Comparison of ENCODE assay signal across 14 cellular contexts in genomic region chr14:65203574-65203973, GRCh38.
DNase-seq lines count a peak whose midpoint lies in the region; ATAC-seq, FAIRE-seq and TF ChIP-seq lines count a peak whose summit lies in the region.
"Had no signal": no experiment of that assay in that cellular context is flagged by ENCODE, and none has a peak within 500 bp of the region (broad histone marks: within the 10 kb centered on the region; RNA-seq: fewer than 3 reads in every experiment).

No MANE protein-coding gene starts in this region.

- no peaks in the 10 kb centered on the region for H3K9me3 ChIP-seq in CD4-positive, CD25-positive, alpha-beta regulatory T cell (ENCODE audit: control insufficient read depth in 2 of 2, low read length in 2 of 2)
- no peaks in the 10 kb centered on the region for H3K9me3 ChIP-seq in neural progenitor cell (ENCODE audit: low read depth)
- H3K9me3 ChIP-seq: HAP-1 had no signal

- peaks cover 20 to 37% (median 33%) of the 10 kb centered on the region in 4 donors for H3K4me1 Mint-ChIP-seq in CD4-positive, CD25-positive, alpha-beta regulatory T cell
- H3K4me1 Mint-ChIP-seq in progenitor cell of endocrine pancreas (ENCODE audit: low read depth), result peaks cover 8% of the 10 kb centered on the region
- H3K4me1 Mint-ChIP-seq in neural progenitor cell, result peaks cover 14% of the 10 kb centered on the region

- ATAC-seq in CD4-positive, CD25-positive, alpha-beta regulatory T cell (ENCODE audit: low read depth in 2 of 2), result no peak
- ATAC-seq in HG03139 (IDR thresholded peaks at IDR 0.05; ENCODE audit: unreplicated experiment) (no peak), GM21381 (IDR thresholded peaks at IDR 0.05; ENCODE audit: unreplicated experiment) (no peak)

- H3K9me3 Mint-ChIP-seq in CD4-positive, CD25-positive, alpha-beta regulatory T cell, result peaks cover 0 to 2% (median 0%) of the 10 kb centered on the region in 7 donors
- H3K9me3 Mint-ChIP-seq in progenitor cell of endocrine pancreas (ENCODE audit: low read depth) (peaks cover 4% of the 10 kb centered on the region), neural progenitor cell (peaks cover 7% of the 10 kb centered on the region)

- H3K27me3 Mint-ChIP-seq in CD4-positive, CD25-positive, alpha-beta regulatory T cell, result no peaks in the 10 kb centered on the region
- H3K27me3 Mint-ChIP-seq in progenitor cell of endocrine pancreas (no peaks in the 10 kb centered on the region), neural progenitor cell (ENCODE audit: insufficient read depth, low read depth) (peaks cover 19% of the 10 kb centered on the region)

- no peaks in the 10 kb centered on the region for H3K27me3 ChIP-seq in CD4-positive, CD25-positive, alpha-beta regulatory T cell (ENCODE audit: control insufficient read depth, insufficient read depth, low read length)
- no peaks in the 10 kb centered on the region for H3K27me3 ChIP-seq in neural progenitor cell

- no peak overlapping the region for H2AFZ ChIP-seq in neural progenitor cell (replicated peaks)

- no peaks in the 10 kb centered on the region for H3F3A ChIP-seq in neural progenitor cell (ENCODE audit: low read depth)

- no peak overlapping the region for H3K4me3 ChIP-seq in CD4-positive, CD25-positive, alpha-beta regulatory T cell (ENCODE audit: low read depth, low read length)
- no peak overlapping the region for H3K4me3 ChIP-seq in neural progenitor cell
- H3K4me3 ChIP-seq: HAP-1, SK-N-MC had no signal

- H3K27ac ChIP-seq in CD4-positive, CD25-positive, alpha-beta regulatory T cell (ENCODE audit: insufficient read depth, low read length, poor library complexity, severe bottlenecking), result no peak overlapping the region
- no peak overlapping the region for H3K27ac ChIP-seq in neural progenitor cell
- H3K27ac ChIP-seq: C4-2B, SK-N-MC had no signal

- no peak for TF ChIP-seq CTCF in progenitor cell of endocrine pancreas (IDR thresholded peaks at IDR 0.05; ENCODE audit: unreplicated experiment)
- TF ChIP-seq CTCF in neural progenitor cell (IDR thresholded peaks at IDR 0.05), result no peak

- peaks cover 34% of the 10 kb centered on the region for H3K4me1 ChIP-seq in CD4-positive, CD25-positive, alpha-beta regulatory T cell (ENCODE audit: control insufficient read depth, insufficient read depth, low read length, poor library complexity, severe bottlenecking)
- peaks cover 5% of the 10 kb centered on the region for H3K4me1 ChIP-seq in neural progenitor cell
- H3K4me1 ChIP-seq: HAP-1 had no signal

- H3K36me3 ChIP-seq in CD4-positive, CD25-positive, alpha-beta regulatory T cell (ENCODE audit: control insufficient read depth, insufficient read depth, low read length), result no peaks in the 10 kb centered on the region
- H3K36me3 ChIP-seq in neural progenitor cell, result no peaks in the 10 kb centered on the region
- H3K36me3 ChIP-seq: HAP-1 had no signal

- peak overlapping the region in 2 of 3 donors; percentile 9 to 18 for H3K27ac Mint-ChIP-seq in CD4-positive, CD25-positive, alpha-beta regulatory T cell
- H3K27ac Mint-ChIP-seq in progenitor cell of endocrine pancreas (peak overlapping the region; percentile 65), neural progenitor cell (no peak overlapping the region)

- no peaks in the 10 kb centered on the region for H4K20me1 ChIP-seq in neural progenitor cell (ENCODE audit: low read depth)

- no peak overlapping the region for H3K4me3 Mint-ChIP-seq in CD4-positive, CD25-positive, alpha-beta regulatory T cell
- H3K4me3 Mint-ChIP-seq in progenitor cell of endocrine pancreas (ENCODE audit: low read depth) (no peak overlapping the region), neural progenitor cell (no peak overlapping the region)

- H3K4me2 ChIP-seq in neural progenitor cell, result no peak overlapping the region

- H3K36me3 Mint-ChIP-seq in CD4-positive, CD25-positive, alpha-beta regulatory T cell, result no peaks in the 10 kb centered on the region
- H3K36me3 Mint-ChIP-seq in progenitor cell of endocrine pancreas (ENCODE audit: insufficient read depth), result peaks cover 1% of the 10 kb centered on the region
- no peaks in the 10 kb centered on the region for H3K36me3 Mint-ChIP-seq in neural progenitor cell

- no peak overlapping the region for H3K9ac ChIP-seq in neural progenitor cell

- DNase-seq in CD4-positive, CD25-positive, alpha-beta regulatory T cell, result no peak
- DNase-seq in HTR-8/SVneo (ENCODE audit: insufficient read length, low spot score) (no peak), fibroblast of gingiva (ENCODE audit: low read depth) (peak; percentile 17), progenitor cell of endocrine pancreas (ENCODE audit: low spot score, unreplicated experiment) (no peak), neural progenitor cell (ENCODE audit: low spot score) (no peak)
- DNase-seq: KBM-7, NCI-H1417 treated with DMSO at 0.1 percent for 48 hours, NCI-H1930, NCI-H774 had no signal

- peak; percentile 68 for FAIRE-seq in HTR-8/SVneo (lab: Jason Lieb, UNC)

- H3K79me2 ChIP-seq in neural progenitor cell (ENCODE audit: low read depth), result no peaks in the 10 kb centered on the region
